Comparison of ENCODE assay signal across 14 cellular contexts in genomic region chr1:229098903-229099578, GRCh38.
DNase-seq lines count a peak whose midpoint lies in the region; ATAC-seq and TF ChIP-seq lines count a peak whose summit lies in the region.
"Had no signal": no experiment of that assay in that cellular context is flagged by ENCODE, and none has a peak within 500 bp of the region (broad histone marks: within the 10 kb centered on the region; RNA-seq: fewer than 3 reads in every experiment).

No MANE protein-coding gene starts in this region.

- H3K4me3 Mint-ChIP-seq in natural killer cell treated with Interleukin-12 subunit alpha and Interleukin-12 subunit beta and Interleukin-15 and Interleukin-18, amount 100 ng/mL, for 72 hours, result no peak overlapping the region

- H3K4me1 ChIP-seq in mucosa of descending colon (ENCODE audit: low read depth) (peaks cover 2% of the 10 kb centered on the region), GM23248 (ENCODE audit: insufficient read depth) (peaks cover 11% of the 10 kb centered on the region; the same call in 1 of the 2 replicates)

- intact Hi-C loops in mucosa of descending colon (cut with DNase I, micrococcal nuclease), result no loop called here

- H3K4me1 Mint-ChIP-seq in natural killer cell treated with Interleukin-12 subunit alpha and Interleukin-12 subunit beta and Interleukin-15 and Interleukin-18, amount 100 ng/mL, for 72 hours (ENCODE audit: low read depth in 2 of 2), result no peaks in the 10 kb centered on the region

- no peaks in the 10 kb centered on the region for H3K9me3 Mint-ChIP-seq in natural killer cell treated with Interleukin-12 subunit alpha and Interleukin-12 subunit beta and Interleukin-15 and Interleukin-18, amount 100 ng/mL, for 72 hours

- no peak overlapping the region for H3K4me2 ChIP-seq in GM23248 (ENCODE audit: unreplicated experiment)

- H3K9me3 ChIP-seq in mucosa of descending colon, result no peaks in the 10 kb centered on the region
- no peaks in the 10 kb centered on the region for H3K9me3 ChIP-seq in GM23248 (ENCODE audit: low read depth)

- no peaks in the 10 kb centered on the region for H3K9me2 ChIP-seq in GM23248 (ENCODE audit: insufficient read depth)

- H3K4me3 ChIP-seq in mucosa of descending colon (no peak overlapping the region), GM23248 (no peak overlapping the region)

- H3K79me2 ChIP-seq in GM23248 (ENCODE audit: insufficient read depth), result no peaks in the 10 kb centered on the region

- DNase-seq in NCI-H526 (lab: John Stamatoyannopoulos, UW) (peak; percentile 28 to 61), islet precursor cell (peak; percentile 53), mucosa of descending colon (no peak), GM19238 (ENCODE audit: insufficient read length, low spot score) (no peak), GM23248 (no peak)
- DNase-seq in natural killer cell treated with Interleukin-12 subunit alpha and Interleukin-12 subunit beta and Interleukin-15 and Interleukin-18, amount 100 ng/mL, for 72 hours (ENCODE audit: low spot score), result no peak
- DNase-seq: ACHN, EL, H7, KG1, NCI-H146, NCI-H2081, NCI-H510A had no signal

- H2AFZ ChIP-seq in GM23248, result no peak overlapping the region

- peaks cover 23% of the 10 kb centered on the region for H3K27me3 ChIP-seq in GM23248 (replicated peaks; ENCODE audit: insufficient read depth)

- no peak for TF ChIP-seq CTCF in mucosa of descending colon (IDR thresholded peaks at IDR 0.05)

- H3K36me3 Mint-ChIP-seq in natural killer cell treated with Interleukin-12 subunit alpha and Interleukin-12 subunit beta and Interleukin-15 and Interleukin-18, amount 100 ng/mL, for 72 hours, result no peaks in the 10 kb centered on the region

- in situ Hi-C loops in GM23248 (cut with MboI), result no loop called here

- H3K9ac ChIP-seq in GM23248, result no peak overlapping the region

- ATAC-seq in mucosa of descending colon (peak; percentile 73), GM18498 (IDR thresholded peaks at IDR 0.05; ENCODE audit: unreplicated experiment) (no peak)
- ATAC-seq in natural killer cell treated with Interleukin-12 subunit alpha and Interleukin-12 subunit beta and Interleukin-15 and Interleukin-18, amount 100 ng/mL, for 72 hours, result no peak

- H3K27me3 Mint-ChIP-seq in natural killer cell treated with Interleukin-12 subunit alpha and Interleukin-12 subunit beta and Interleukin-15 and Interleukin-18, amount 100 ng/mL, for 72 hours, result peaks cover 12 to 21% of the 10 kb centered on the region in 2 donors

- H3K27ac Mint-ChIP-seq in natural killer cell treated with Interleukin-12 subunit alpha and Interleukin-12 subunit beta and Interleukin-15 and Interleukin-18, amount 100 ng/mL, for 72 hours, result no peak overlapping the region

- H3K27ac ChIP-seq in GM23248, result no peak overlapping the region

- 67% methylated on average over 8 of the region's 8 CpGs for WGBS in GM23248 (ENCODE audit: low coverage in 1 of 2, low lambda C conversion rate in 2 of 2, missing lambda C conversion rate in 2 of 2), 2 experiments

- no peaks in the 10 kb centered on the region for H4K20me1 ChIP-seq in GM23248 (ENCODE audit: insufficient read depth)

- 0 out of 2 replicates have a peak, but pooled peaks cover 6% of the 10 kb centered on the region for H3F3A ChIP-seq in GM23248 (ENCODE audit: insufficient read depth)

- H3K36me3 ChIP-seq in mucosa of descending colon (ENCODE audit: low read depth), result no peaks in the 10 kb centered on the region
- H3K36me3 ChIP-seq in GM23248 (ENCODE audit: low read depth), result no peaks in the 10 kb centered on the region

Comparison
In these comparisons a context has a peak if more than half of its experiments do, and no peak if none do; other contexts are left out.
1. DNase-seq: peak in NCI-H526 (2 of 2) and islet precursor cell (single experiment); none in mucosa of descending colon (0 of 3), GM19238 (single experiment), natural killer cell treated with Interleukin-12 subunit alpha and Interleukin-12 subunit beta and Interleukin-15 and Interleukin-18, amount 100 ng/mL, for 72 hours (single experiment) and GM23248 (single experiment).